In genomic region chr6:54291738-54292137, GRCh38 we compare ENCODE assay signal across 11 cellular contexts. TPM values are rescaled to one million over a fixed set of nuclear protein-coding genes. Genes with fewer than 3 reads are reported as not detected.
DNase-seq lines count a peak whose midpoint lies in the region; ATAC-seq and TF ChIP-seq lines count a peak whose summit lies in the region.
"Had no signal": no experiment of that assay in that cellular context is flagged by ENCODE, and none has a peak within 500 bp of the region (broad histone marks: within the 10 kb centered on the region; RNA-seq: fewer than 3 reads in every experiment).

No MANE protein-coding gene starts in this region.

- H3K79me2 ChIP-seq in HCT116 (ENCODE audit: insufficient read depth, low read length) = no peaks in the 10 kb centered on the region

- CTCF ChIA-PET in HCT116 (lab: Charles Lee) = no interaction called here

- TF ChIP-seq CTCF in HCT116 (IDR thresholded peaks at IDR 0.05 in 2 of 3, conservative IDR thresholded peaks at IDR 0.05 in 1 of 3; ENCODE audit: borderline replicate concordance in 1 of 3, insufficient read depth in 1 of 3, low read depth in 2 of 3, low read length in 2 of 3) (no peak), kidney epithelial cell (IDR thresholded peaks at IDR 0.05; ENCODE audit: insufficient read depth, low read length, poor library complexity, severe bottlenecking) (no peak)

- H3K9ac ChIP-seq in HCT116 (ENCODE audit: low read length) (no peak overlapping the region), HUES6 (ENCODE audit: low read length) (no peak overlapping the region)

- RAD21 ChIA-PET in HCT116 (lab: Charles Lee; ENCODE audit: low non-redundant PET in 1 of 2, low total read pairs in 2 of 2, uncharacterized antibody in 2 of 2, unreplicated experiment in 2 of 2) = no interaction called here

- H3K36me3 ChIP-seq in HCT116 (ENCODE audit: control insufficient read depth in 1 of 2, insufficient read depth in 2 of 2, low read length in 2 of 2) = no peaks in the 10 kb centered on the region
- no peaks in the 10 kb centered on the region for H3K36me3 ChIP-seq in HUES6 (ENCODE audit: control insufficient read depth, insufficient read depth, low read length)
- H3K36me3 ChIP-seq in kidney epithelial cell (ENCODE audit: control insufficient read depth, insufficient read depth, low read length) = no peaks in the 10 kb centered on the region

- no peaks in the 10 kb centered on the region for H4K20me1 ChIP-seq in HCT116 (ENCODE audit: insufficient read depth)

- no peak overlapping the region for H2AFZ ChIP-seq in HCT116 (ENCODE audit: low read depth, low read length, poor library complexity, severe bottlenecking)

- intact Hi-C loops in HCT116 (cut with micrococcal nuclease) = no loop called here

- peak; percentile 96 for ATAC-seq in GM18858 (IDR thresholded peaks at IDR 0.05; ENCODE audit: unreplicated experiment)
- no peak for ATAC-seq in HCT116
- ATAC-seq: naive thymus-derived CD4-positive, alpha-beta T cell had no signal

- H3K4me2 ChIP-seq in HCT116 (ENCODE audit: low read length) = peak overlapping the region; percentile 4; the same call in 1 of the 2 replicates

- H3K9me2 ChIP-seq in HCT116 (ENCODE audit: insufficient read depth) = no peaks in the 10 kb centered on the region

- H3K4me1 ChIP-seq in HCT116 (ENCODE audit: control insufficient read depth in 1 of 2, insufficient read depth in 2 of 2, low read length in 2 of 2) = peaks cover 0 to 11% of the 10 kb centered on the region in 2 experiments; a peak in 2 of 4 replicates
- H3K4me1 ChIP-seq in HUES6 (ENCODE audit: control insufficient read depth, insufficient read depth, low read length) = peaks cover 15% of the 10 kb centered on the region

- H3K27ac ChIP-seq in HCT116 (ENCODE audit: low read depth, low read length) (no peak overlapping the region), HUES6 (ENCODE audit: low read depth, low read length) (0 out of 2 replicates have a peak overlapping the region, but pooled peaks have one; percentile 0)

- no peak for TF ChIP-seq RAD21 in HCT116 (IDR thresholded peaks at IDR 0.05; ENCODE audit: low read depth)

- H3K27me3 ChIP-seq in HCT116 (ENCODE audit: insufficient read depth, low read length) = no peaks in the 10 kb centered on the region
- H3K27me3 ChIP-seq in HUES6 (ENCODE audit: control insufficient read depth, insufficient read depth, low read length) = no peaks in the 10 kb centered on the region
- H3K27me3 ChIP-seq in kidney epithelial cell (ENCODE audit: control insufficient read depth, insufficient read depth, low read length) = no peaks in the 10 kb centered on the region

- no TSS peak for BruUV-seq in HCT116 (replicated peaks; lab: Mats Ljungman, UMichigan)

- H3K4me3 ChIP-seq in HCT116 (replicated peaks in 1 of 2; ENCODE audit: low read depth in 1 of 2, low read length in 2 of 2) (no peak overlapping the region), HUES6 (ENCODE audit: low read depth, low read length) (no peak overlapping the region), kidney epithelial cell (ENCODE audit: low read depth, low read length) (no peak overlapping the region)

- H3K9me3 ChIP-seq in HCT116 (ENCODE audit: control insufficient read depth in 1 of 2, insufficient read depth in 1 of 2, low read depth in 1 of 2, low read length in 2 of 2) = no peaks in the 10 kb centered on the region
- H3K9me3 ChIP-seq in HUES6 (ENCODE audit: control insufficient read depth, insufficient read depth, low read depth, low read length) = no peaks in the 10 kb centered on the region; the same call in 1 of the 2 replicates

- no peak for TF ChIP-seq POLR2A in HCT116 (IDR thresholded peaks at IDR 0.05; ENCODE audit: borderline replicate concordance, extremely low read depth, insufficient read depth, insufficient read length)

- DNase-seq in HCT116 (ENCODE audit: low read depth, low spot score) (no peak), kidney epithelial cell (ENCODE audit: low read depth) (peak; percentile 81), T1000 (lab: John Stamatoyannopoulos, UW) (no peak), NCI-H1105 (lab: John Stamatoyannopoulos, UW) (no peak), cerebellar nuclear complex (lab: John Stamatoyannopoulos, UW) (no peak)
- no peak for DNase-seq in stimulated activated CD8-positive, alpha-beta memory T cell treated with anti-CD3 and anti-CD28 coated beads, Interleukin-4, amount 100 ng/mL, for 48 hours
- DNase-seq: naive thymus-derived CD4-positive, alpha-beta T cell; substantia nigra had no signal

- POLR2A ChIA-PET in HCT116 (lab: Charles Lee) = no interaction called here

TF ChIP-seq in HCT116, 20 proteins besides CTCF, POLR2A, EP300 and RAD21:
- TF ChIP-seq TCF7L2 (IDR thresholded peaks at IDR 0.05; ENCODE audit: borderline replicate concordance, extremely low read depth, insufficient read depth, insufficient read length) = no peak
- TF ChIP-seq CEBPB (IDR thresholded peaks at IDR 0.05; ENCODE audit: low read depth) = no peak
- no peak for TF ChIP-seq JUND (IDR thresholded peaks at IDR 0.05)
- TF ChIP-seq, protein P1, sequence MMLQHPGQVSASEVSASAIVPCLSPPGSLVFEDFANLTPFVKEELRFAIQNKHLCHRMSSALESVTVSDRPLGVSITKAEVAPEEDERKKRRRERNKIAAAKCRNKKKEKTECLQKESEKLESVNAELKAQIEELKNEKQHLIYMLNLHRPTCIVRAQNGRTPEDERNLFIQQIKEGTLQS (IDR thresholded peaks at IDR 0.05) = no peak
- no peak for TF ChIP-seq SIN3A (IDR thresholded peaks at IDR 0.05; ENCODE audit: low read depth)
- no peak for TF ChIP-seq ZFX (IDR thresholded peaks at IDR 0.05)
- TF ChIP-seq EGR1 (IDR thresholded peaks at IDR 0.05; ENCODE audit: low read depth) = no peak
- TF ChIP-seq, protein P2, sequence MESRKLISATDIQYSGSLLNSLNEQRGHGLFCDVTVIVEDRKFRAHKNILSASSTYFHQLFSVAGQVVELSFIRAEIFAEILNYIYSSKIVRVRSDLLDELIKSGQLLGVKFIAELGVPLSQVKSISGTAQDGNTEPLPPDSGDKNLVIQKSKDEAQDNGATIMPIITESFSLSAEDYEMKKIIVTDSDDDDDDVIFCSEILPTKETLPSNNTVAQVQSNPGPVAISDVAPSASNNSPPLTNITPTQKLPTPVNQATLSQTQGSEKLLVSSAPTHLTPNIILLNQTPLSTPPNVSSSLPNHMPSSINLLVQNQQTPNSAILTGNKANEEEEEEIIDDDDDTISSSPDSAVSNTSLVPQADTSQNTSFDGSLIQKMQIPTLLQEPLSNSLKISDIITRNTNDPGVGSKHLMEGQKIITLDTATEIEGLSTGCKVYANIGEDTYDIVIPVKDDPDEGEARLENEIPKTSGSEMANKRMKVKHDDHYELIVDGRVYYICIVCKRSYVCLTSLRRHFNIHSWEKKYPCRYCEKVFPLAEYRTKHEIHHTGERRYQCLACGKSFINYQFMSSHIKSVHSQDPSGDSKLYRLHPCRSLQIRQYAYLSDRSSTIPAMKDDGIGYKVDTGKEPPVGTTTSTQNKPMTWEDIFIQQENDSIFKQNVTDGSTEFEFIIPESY (IDR thresholded peaks at IDR 0.05; ENCODE audit: extremely low read depth, insufficient replicate concordance, low read length) = no peak
- no peak for TF ChIP-seq SRF (IDR thresholded peaks at IDR 0.05; ENCODE audit: low read depth)
- TF ChIP-seq CBX3 (IDR thresholded peaks at IDR 0.05; ENCODE audit: low read depth) = no peak
- TF ChIP-seq, protein P3, sequence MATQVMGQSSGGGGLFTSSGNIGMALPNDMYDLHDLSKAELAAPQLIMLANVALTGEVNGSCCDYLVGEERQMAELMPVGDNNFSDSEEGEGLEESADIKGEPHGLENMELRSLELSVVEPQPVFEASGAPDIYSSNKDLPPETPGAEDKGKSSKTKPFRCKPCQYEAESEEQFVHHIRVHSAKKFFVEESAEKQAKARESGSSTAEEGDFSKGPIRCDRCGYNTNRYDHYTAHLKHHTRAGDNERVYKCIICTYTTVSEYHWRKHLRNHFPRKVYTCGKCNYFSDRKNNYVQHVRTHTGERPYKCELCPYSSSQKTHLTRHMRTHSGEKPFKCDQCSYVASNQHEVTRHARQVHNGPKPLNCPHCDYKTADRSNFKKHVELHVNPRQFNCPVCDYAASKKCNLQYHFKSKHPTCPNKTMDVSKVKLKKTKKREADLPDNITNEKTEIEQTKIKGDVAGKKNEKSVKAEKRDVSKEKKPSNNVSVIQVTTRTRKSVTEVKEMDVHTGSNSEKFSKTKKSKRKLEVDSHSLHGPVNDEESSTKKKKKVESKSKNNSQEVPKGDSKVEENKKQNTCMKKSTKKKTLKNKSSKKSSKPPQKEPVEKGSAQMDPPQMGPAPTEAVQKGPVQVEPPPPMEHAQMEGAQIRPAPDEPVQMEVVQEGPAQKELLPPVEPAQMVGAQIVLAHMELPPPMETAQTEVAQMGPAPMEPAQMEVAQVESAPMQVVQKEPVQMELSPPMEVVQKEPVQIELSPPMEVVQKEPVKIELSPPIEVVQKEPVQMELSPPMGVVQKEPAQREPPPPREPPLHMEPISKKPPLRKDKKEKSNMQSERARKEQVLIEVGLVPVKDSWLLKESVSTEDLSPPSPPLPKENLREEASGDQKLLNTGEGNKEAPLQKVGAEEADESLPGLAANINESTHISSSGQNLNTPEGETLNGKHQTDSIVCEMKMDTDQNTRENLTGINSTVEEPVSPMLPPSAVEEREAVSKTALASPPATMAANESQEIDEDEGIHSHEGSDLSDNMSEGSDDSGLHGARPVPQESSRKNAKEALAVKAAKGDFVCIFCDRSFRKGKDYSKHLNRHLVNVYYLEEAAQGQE (IDR thresholded peaks at IDR 0.05; ENCODE audit: low read depth) = no peak
- TF ChIP-seq POLR2AphosphoS5 (IDR thresholded peaks at IDR 0.05; ENCODE audit: low read depth, low read length) = no peak

RNA-seq across cellular contexts. Expression of gene TINAG, which starts 16.5 kb away (rescaled TPM):
- not detected for total RNA-seq in HCT116 (2021; ENCODE audit: unreplicated experiment)
- polyA plus RNA-seq in HCT116 (2012) = not detected in 2 replicates
- 0.75 and 1.3 TPM in 2 replicates for total RNA-seq in kidney epithelial cell
- total RNA-seq: naive thymus-derived CD4-positive, alpha-beta T cell; SK-MEL-5 had no signal
- polyA plus RNA-seq: naive thymus-derived CD4-positive, alpha-beta T cell had no signal
